2 cellular contexts compared by ENCODE assay signal in genomic region chr16:68792465-68793324, GRCh38.
TF ChIP-seq lines count a peak whose summit lies in the region.

No MANE protein-coding gene starts in this region.

TF ChIP-seq in K562, 482 proteins besides CTCF, POLR2A, EP300 and RAD21 (continued from another document and continues in another):
- TF ChIP-seq, protein P1, sequence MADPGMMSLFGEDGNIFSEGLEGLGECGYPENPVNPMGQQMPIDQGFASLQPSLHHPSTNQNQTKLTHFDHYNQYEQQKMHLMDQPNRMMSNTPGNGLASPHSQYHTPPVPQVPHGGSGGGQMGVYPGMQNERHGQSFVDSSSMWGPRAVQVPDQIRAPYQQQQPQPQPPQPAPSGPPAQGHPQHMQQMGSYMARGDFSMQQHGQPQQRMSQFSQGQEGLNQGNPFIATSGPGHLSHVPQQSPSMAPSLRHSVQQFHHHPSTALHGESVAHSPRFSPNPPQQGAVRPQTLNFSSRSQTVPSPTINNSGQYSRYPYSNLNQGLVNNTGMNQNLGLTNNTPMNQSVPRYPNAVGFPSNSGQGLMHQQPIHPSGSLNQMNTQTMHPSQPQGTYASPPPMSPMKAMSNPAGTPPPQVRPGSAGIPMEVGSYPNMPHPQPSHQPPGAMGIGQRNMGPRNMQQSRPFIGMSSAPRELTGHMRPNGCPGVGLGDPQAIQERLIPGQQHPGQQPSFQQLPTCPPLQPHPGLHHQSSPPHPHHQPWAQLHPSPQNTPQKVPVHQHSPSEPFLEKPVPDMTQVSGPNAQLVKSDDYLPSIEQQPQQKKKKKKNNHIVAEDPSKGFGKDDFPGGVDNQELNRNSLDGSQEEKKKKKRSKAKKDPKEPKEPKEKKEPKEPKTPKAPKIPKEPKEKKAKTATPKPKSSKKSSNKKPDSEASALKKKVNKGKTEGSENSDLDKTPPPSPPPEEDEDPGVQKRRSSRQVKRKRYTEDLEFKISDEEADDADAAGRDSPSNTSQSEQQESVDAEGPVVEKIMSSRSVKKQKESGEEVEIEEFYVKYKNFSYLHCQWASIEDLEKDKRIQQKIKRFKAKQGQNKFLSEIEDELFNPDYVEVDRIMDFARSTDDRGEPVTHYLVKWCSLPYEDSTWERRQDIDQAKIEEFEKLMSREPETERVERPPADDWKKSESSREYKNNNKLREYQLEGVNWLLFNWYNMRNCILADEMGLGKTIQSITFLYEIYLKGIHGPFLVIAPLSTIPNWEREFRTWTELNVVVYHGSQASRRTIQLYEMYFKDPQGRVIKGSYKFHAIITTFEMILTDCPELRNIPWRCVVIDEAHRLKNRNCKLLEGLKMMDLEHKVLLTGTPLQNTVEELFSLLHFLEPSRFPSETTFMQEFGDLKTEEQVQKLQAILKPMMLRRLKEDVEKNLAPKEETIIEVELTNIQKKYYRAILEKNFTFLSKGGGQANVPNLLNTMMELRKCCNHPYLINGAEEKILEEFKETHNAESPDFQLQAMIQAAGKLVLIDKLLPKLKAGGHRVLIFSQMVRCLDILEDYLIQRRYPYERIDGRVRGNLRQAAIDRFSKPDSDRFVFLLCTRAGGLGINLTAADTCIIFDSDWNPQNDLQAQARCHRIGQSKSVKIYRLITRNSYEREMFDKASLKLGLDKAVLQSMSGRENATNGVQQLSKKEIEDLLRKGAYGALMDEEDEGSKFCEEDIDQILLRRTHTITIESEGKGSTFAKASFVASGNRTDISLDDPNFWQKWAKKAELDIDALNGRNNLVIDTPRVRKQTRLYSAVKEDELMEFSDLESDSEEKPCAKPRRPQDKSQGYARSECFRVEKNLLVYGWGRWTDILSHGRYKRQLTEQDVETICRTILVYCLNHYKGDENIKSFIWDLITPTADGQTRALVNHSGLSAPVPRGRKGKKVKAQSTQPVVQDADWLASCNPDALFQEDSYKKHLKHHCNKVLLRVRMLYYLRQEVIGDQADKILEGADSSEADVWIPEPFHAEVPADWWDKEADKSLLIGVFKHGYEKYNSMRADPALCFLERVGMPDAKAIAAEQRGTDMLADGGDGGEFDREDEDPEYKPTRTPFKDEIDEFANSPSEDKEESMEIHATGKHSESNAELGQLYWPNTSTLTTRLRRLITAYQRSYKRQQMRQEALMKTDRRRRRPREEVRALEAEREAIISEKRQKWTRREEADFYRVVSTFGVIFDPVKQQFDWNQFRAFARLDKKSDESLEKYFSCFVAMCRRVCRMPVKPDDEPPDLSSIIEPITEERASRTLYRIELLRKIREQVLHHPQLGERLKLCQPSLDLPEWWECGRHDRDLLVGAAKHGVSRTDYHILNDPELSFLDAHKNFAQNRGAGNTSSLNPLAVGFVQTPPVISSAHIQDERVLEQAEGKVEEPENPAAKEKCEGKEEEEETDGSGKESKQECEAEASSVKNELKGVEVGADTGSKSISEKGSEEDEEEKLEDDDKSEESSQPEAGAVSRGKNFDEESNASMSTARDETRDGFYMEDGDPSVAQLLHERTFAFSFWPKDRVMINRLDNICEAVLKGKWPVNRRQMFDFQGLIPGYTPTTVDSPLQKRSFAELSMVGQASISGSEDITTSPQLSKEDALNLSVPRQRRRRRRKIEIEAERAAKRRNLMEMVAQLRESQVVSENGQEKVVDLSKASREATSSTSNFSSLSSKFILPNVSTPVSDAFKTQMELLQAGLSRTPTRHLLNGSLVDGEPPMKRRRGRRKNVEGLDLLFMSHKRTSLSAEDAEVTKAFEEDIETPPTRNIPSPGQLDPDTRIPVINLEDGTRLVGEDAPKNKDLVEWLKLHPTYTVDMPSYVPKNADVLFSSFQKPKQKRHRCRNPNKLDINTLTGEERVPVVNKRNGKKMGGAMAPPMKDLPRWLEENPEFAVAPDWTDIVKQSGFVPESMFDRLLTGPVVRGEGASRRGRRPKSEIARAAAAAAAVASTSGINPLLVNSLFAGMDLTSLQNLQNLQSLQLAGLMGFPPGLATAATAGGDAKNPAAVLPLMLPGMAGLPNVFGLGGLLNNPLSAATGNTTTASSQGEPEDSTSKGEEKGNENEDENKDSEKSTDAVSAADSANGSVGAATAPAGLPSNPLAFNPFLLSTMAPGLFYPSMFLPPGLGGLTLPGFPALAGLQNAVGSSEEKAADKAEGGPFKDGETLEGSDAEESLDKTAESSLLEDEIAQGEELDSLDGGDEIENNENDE (IDR thresholded peaks at IDR 0.05; ENCODE audit: low read depth, low read length) = no peak
- TF ChIP-seq ZNF589 (CRISPR knock-in tag; IDR thresholded peaks at IDR 0.05; ENCODE audit: low read depth) (peak; percentile 28; the same call in 1 of the 2 replicates), PHTF2 (CRISPR knock-in tag; IDR thresholded peaks at IDR 0.05) (no peak), EWSR1 (IDR thresholded peaks at IDR 0.05; ENCODE audit: borderline replicate concordance, low read depth, partially characterized antibody) (no peak), FOSL1 (tag; conservative IDR thresholded peaks at IDR 0.05) (0 out of 2 replicates have a peak, but pooled peaks have one; percentile 29), GTF2E2 (tag; IDR thresholded peaks at IDR 0.05) (no peak), ZNF212 (CRISPR knock-in tag; IDR thresholded peaks at IDR 0.05) (no peak), CTBP1 (IDR thresholded peaks at IDR 0.05; ENCODE audit: borderline replicate concordance) (no peak), RCOR1 (IDR thresholded peaks at IDR 0.05; ENCODE audit: borderline replicate concordance in 1 of 2, low read depth in 2 of 2, low read length in 2 of 2) (0 out of 4 replicates have a peak, but pooled peaks of 1 of the 2 experiments have one; percentile 26)
- TF ChIP-seq, protein P2, sequence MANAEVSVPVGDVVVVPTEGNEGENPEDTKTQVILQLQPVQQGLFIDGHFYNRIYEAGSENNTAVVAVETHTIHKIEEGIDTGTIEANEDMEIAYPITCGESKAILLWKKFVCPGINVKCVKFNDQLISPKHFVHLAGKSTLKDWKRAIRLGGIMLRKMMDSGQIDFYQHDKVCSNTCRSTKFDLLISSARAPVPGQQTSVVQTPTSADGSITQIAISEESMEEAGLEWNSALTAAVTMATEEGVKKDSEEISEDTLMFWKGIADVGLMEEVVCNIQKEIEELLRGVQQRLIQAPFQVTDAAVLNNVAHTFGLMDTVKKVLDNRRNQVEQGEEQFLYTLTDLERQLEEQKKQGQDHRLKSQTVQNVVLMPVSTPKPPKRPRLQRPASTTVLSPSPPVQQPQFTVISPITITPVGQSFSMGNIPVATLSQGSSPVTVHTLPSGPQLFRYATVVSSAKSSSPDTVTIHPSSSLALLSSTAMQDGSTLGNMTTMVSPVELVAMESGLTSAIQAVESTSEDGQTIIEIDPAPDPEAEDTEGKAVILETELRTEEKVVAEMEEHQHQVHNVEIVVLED (CRISPR knock-in tag; IDR thresholded peaks at IDR 0.05) = no peak
- TF ChIP-seq, protein P3, sequence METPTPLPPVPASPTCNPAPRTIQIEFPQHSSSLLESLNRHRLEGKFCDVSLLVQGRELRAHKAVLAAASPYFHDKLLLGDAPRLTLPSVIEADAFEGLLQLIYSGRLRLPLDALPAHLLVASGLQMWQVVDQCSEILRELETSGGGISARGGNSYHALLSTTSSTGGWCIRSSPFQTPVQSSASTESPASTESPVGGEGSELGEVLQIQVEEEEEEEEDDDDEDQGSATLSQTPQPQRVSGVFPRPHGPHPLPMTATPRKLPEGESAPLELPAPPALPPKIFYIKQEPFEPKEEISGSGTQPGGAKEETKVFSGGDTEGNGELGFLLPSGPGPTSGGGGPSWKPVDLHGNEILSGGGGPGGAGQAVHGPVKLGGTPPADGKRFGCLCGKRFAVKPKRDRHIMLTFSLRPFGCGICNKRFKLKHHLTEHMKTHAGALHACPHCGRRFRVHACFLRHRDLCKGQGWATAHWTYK (CRISPR knock-in tag; IDR thresholded peaks at IDR 0.05) = no peak

TF ChIP-seq in HepG2, 621 proteins besides CTCF, POLR2A, EP300 and RAD21 (continued from another document and continues in another):
- TF ChIP-seq ATF5 (CRISPR knock-in tag; IDR thresholded peaks at IDR 0.05; ENCODE audit: low read depth) = no peak
- TF ChIP-seq, protein P4, sequence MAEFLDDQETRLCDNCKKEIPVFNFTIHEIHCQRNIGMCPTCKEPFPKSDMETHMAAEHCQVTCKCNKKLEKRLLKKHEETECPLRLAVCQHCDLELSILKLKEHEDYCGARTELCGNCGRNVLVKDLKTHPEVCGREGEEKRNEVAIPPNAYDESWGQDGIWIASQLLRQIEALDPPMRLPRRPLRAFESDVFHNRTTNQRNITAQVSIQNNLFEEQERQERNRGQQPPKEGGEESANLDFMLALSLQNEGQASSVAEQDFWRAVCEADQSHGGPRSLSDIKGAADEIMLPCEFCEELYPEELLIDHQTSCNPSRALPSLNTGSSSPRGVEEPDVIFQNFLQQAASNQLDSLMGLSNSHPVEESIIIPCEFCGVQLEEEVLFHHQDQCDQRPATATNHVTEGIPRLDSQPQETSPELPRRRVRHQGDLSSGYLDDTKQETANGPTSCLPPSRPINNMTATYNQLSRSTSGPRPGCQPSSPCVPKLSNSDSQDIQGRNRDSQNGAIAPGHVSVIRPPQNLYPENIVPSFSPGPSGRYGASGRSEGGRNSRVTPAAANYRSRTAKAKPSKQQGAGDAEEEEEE (CRISPR knock-in tag; IDR thresholded peaks at IDR 0.05; ENCODE audit: borderline replicate concordance) = peak; percentile 25; the same call in 1 of the 2 replicates
- no peak for TF ChIP-seq HNRNPK (IDR thresholded peaks at IDR 0.05; ENCODE audit: low read depth, low read length, poor library complexity, severe bottlenecking)
- no peak for TF ChIP-seq ZNF552 (CRISPR knock-in tag; IDR thresholded peaks at IDR 0.05; ENCODE audit: borderline replicate concordance)
- TF ChIP-seq ZNF280B (CRISPR knock-in tag; IDR thresholded peaks at IDR 0.05; ENCODE audit: borderline replicate concordance) = no peak
- TF ChIP-seq DNMT3B (CRISPR knock-in tag; conservative IDR thresholded peaks at IDR 0.05) = no peak
- peak; percentile 92 for TF ChIP-seq ZNF589 (CRISPR knock-in tag; conservative IDR thresholded peaks at IDR 0.05)
- TF ChIP-seq GPN1 (CRISPR knock-in tag; IDR thresholded peaks at IDR 0.05; ENCODE audit: borderline replicate concordance) = no peak
- peak; percentile 44; the same call in 1 of the 2 replicates for TF ChIP-seq ZNF788 (CRISPR knock-in tag; IDR thresholded peaks at IDR 0.05; ENCODE audit: borderline replicate concordance)
- no peak; the same call in 1 of the 2 replicates for TF ChIP-seq ZNF124 (CRISPR knock-in tag; IDR thresholded peaks at IDR 0.05)
- 0 out of 2 replicates have a peak, but pooled peaks have one; percentile 46 for TF ChIP-seq GZF1 (CRISPR knock-in tag; IDR thresholded peaks at IDR 0.05)
- no peak for TF ChIP-seq ZFYVE20 (CRISPR knock-in tag; IDR thresholded peaks at IDR 0.05; ENCODE audit: borderline replicate concordance, low read depth)
- TF ChIP-seq CBX2 (IDR thresholded peaks at IDR 0.05; ENCODE audit: low read depth, low read length) = no peak
- no peak for TF ChIP-seq CBX2 (CRISPR knock-in tag; IDR thresholded peaks at IDR 0.05; ENCODE audit: low read depth)
- peak; percentile 54 for TF ChIP-seq PHF5A (CRISPR knock-in tag; IDR thresholded peaks at IDR 0.05; ENCODE audit: low read depth, unreplicated experiment)
- TF ChIP-seq ZNF674 (CRISPR knock-in tag; IDR thresholded peaks at IDR 0.05; ENCODE audit: low read depth) = no peak
- peak; percentile 77; the same call in 1 of the 2 replicates for TF ChIP-seq ZNF232 (CRISPR knock-in tag; IDR thresholded peaks at IDR 0.05; ENCODE audit: borderline replicate concordance)
- no peak for TF ChIP-seq ARNT (IDR thresholded peaks at IDR 0.05)
- TF ChIP-seq, protein P5, sequence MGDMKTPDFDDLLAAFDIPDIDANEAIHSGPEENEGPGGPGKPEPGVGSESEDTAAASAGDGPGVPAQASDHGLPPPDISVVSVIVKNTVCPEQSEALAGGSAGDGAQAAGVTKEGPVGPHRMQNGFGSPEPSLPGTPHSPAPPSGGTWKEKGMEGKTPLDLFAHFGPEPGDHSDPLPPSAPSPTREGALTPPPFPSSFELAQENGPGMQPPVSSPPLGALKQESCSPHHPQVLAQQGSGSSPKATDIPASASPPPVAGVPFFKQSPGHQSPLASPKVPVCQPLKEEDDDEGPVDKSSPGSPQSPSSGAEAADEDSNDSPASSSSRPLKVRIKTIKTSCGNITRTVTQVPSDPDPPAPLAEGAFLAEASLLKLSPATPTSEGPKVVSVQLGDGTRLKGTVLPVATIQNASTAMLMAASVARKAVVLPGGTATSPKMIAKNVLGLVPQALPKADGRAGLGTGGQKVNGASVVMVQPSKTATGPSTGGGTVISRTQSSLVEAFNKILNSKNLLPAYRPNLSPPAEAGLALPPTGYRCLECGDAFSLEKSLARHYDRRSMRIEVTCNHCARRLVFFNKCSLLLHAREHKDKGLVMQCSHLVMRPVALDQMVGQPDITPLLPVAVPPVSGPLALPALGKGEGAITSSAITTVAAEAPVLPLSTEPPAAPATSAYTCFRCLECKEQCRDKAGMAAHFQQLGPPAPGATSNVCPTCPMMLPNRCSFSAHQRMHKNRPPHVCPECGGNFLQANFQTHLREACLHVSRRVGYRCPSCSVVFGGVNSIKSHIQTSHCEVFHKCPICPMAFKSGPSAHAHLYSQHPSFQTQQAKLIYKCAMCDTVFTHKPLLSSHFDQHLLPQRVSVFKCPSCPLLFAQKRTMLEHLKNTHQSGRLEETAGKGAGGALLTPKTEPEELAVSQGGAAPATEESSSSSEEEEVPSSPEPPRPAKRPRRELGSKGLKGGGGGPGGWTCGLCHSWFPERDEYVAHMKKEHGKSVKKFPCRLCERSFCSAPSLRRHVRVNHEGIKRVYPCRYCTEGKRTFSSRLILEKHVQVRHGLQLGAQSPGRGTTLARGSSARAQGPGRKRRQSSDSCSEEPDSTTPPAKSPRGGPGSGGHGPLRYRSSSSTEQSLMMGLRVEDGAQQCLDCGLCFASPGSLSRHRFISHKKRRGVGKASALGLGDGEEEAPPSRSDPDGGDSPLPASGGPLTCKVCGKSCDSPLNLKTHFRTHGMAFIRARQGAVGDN (CRISPR knock-in tag; IDR thresholded peaks at IDR 0.05) = peak; percentile 46
- TF ChIP-seq ZNF451 (CRISPR knock-in tag; IDR thresholded peaks at IDR 0.05) = no peak
- peak; percentile 95 for TF ChIP-seq BCL6 (CRISPR knock-in tag; IDR thresholded peaks at IDR 0.05)
- TF ChIP-seq MEIS2 (CRISPR knock-in tag; IDR thresholded peaks at IDR 0.05) = peak; percentile 92
- no peak for TF ChIP-seq GMEB2 (CRISPR knock-in tag; IDR thresholded peaks at IDR 0.05; ENCODE audit: low read depth)
